27 cellular contexts compared by ENCODE assay signal in genomic region chr2:64558682-64559081, GRCh38.
"Had no signal": no experiment of that assay in that cellular context is flagged by ENCODE, and none has a peak within 500 bp of the region (broad histone marks: within the 10 kb centered on the region; RNA-seq: fewer than 3 reads in every experiment).

No MANE protein-coding gene starts in this region.

- H3K27ac ChIP-seq: adrenal gland, breast epithelium, KMS-11 had no signal

- H3K4me3 ChIP-seq: adrenal gland, breast epithelium had no signal

- ATAC-seq: activated CD8-positive, alpha-beta memory T cell treated with anti-CD3 and anti-CD28 coated beads, Interleukin-2, amount 10 ng/mL, durations not matched to agents 7 days and 5 days; activated T-cell treated with anti-CD3 and anti-CD28 coated beads, Interleukin-2, amount 50 U/mL, for 4 hours; activated T-helper 17 cell treated with anti-CD3 and anti-CD28 coated beads, Interleukin-2, amount 50 U/mL, for 72 hours; T-helper 17 cell; WTC11 had no signal

- H3K9me3 Mint-ChIP-seq: activated CD4-positive, alpha-beta T cell treated with anti-CD3 and anti-CD28 coated beads, Interleukin-2, amount 10 ng/mL, durations not matched to agents 24 days and 14 days; activated naive CD4-positive, alpha-beta T cell treated with anti-CD3 and anti-CD28 coated beads for 36 hours; activated naive CD8-positive, alpha-beta T cell treated with anti-CD3 and anti-CD28 coated beads, Interleukin-2, amount 10 ng/mL, durations not matched to agents 7 days and 5 days; activated T-cell treated with anti-CD3 and anti-CD28 coated beads, Interleukin-2, amount 50 U/mL, for 4 hours; activated T-helper 17 cell treated with anti-CD3 and anti-CD28 coated beads, Interleukin-2, amount 50 U/mL, for 72 hours had no signal

- H3K9me3 ChIP-seq: adrenal gland, breast epithelium had no signal

- H3K4me3 Mint-ChIP-seq: activated CD4-positive, alpha-beta T cell treated with anti-CD3 and anti-CD28 coated beads, Interleukin-2, amount 10 ng/mL, durations not matched to agents 24 days and 14 days; activated CD8-positive, alpha-beta memory T cell treated with anti-CD3 and anti-CD28 coated beads, Interleukin-2, amount 10 ng/mL, durations not matched to agents 7 days and 5 days; activated naive CD4-positive, alpha-beta T cell treated with anti-CD3 and anti-CD28 coated beads for 36 hours; activated naive CD8-positive, alpha-beta T cell treated with anti-CD3 and anti-CD28 coated beads, Interleukin-2, amount 10 ng/mL, durations not matched to agents 7 days and 5 days; activated T-cell treated with anti-CD3 and anti-CD28 coated beads, Interleukin-2, amount 50 U/mL, for 4 hours; activated T-helper 17 cell treated with anti-CD3 and anti-CD28 coated beads, Interleukin-2, amount 50 U/mL, for 72 hours; T-helper 17 cell; WTC11 had no signal

- H3K27me3 ChIP-seq: adrenal gland, breast epithelium had no signal

- H3K36me3 ChIP-seq: adrenal gland, breast epithelium had no signal

- H3K4me1 ChIP-seq: breast epithelium had no signal

- H3K27ac Mint-ChIP-seq: activated CD4-positive, alpha-beta T cell treated with anti-CD3 and anti-CD28 coated beads, Interleukin-2, amount 10 ng/mL, durations not matched to agents 24 days and 14 days; activated CD8-positive, alpha-beta memory T cell treated with anti-CD3 and anti-CD28 coated beads, Interleukin-2, amount 10 ng/mL, durations not matched to agents 7 days and 5 days; activated naive CD4-positive, alpha-beta T cell treated with anti-CD3 and anti-CD28 coated beads for 36 hours; activated naive CD8-positive, alpha-beta T cell treated with anti-CD3 and anti-CD28 coated beads, Interleukin-2, amount 10 ng/mL, durations not matched to agents 7 days and 5 days; activated T-helper 17 cell treated with anti-CD3 and anti-CD28 coated beads, Interleukin-2, amount 50 U/mL, for 72 hours; WTC11 had no signal

- DNase-seq: activated CD4-positive, alpha-beta T cell treated with anti-CD3 and anti-CD28 coated beads for 1 hour; activated CD4-positive, alpha-beta T cell treated with anti-CD3 and anti-CD28 coated beads, Interleukin-2, amount 10 ng/mL, durations not matched to agents 24 days and 14 days; activated CD4-positive, alpha-beta T cell treated with anti-CD3 and anti-CD28 coated beads, Interleukin-2, amount 50 U/mL, for 48 hours; activated CD8-positive, alpha-beta memory T cell treated with anti-CD3 and anti-CD28 coated beads, Interleukin-2, amount 10 ng/mL, durations not matched to agents 7 days and 5 days; activated gamma-delta T cell; activated naive CD4-positive, alpha-beta T cell treated with anti-CD3 and anti-CD28 coated beads for 36 hours; activated naive CD8-positive, alpha-beta T cell treated with anti-CD3 and anti-CD28 coated beads, Interleukin-2, amount 10 ng/mL, durations not matched to agents 7 days and 5 days; activated T-cell treated with anti-CD3 and anti-CD28 coated beads, Interleukin-2, amount 50 U/mL, for 4 hours; adrenal gland; anterior cingulate cortex; MV-4-11; NCI-H1092 treated with DMSO at 0.1 percent for 48 hours; NCI-H1417 treated with DMSO at 0.1 percent for 48 hours; NCI-H1694; NCI-H2029; NCI-H2107; NCI-H2171 treated with DMSO at 0.1 percent for 48 hours; NCI-H226; NCI-H526; NCI-H774; SIG-M5; T-helper 17 cell; T-helper 9 cell had no signal

- H3K27me3 Mint-ChIP-seq: activated CD4-positive, alpha-beta T cell treated with anti-CD3 and anti-CD28 coated beads, Interleukin-2, amount 10 ng/mL, durations not matched to agents 24 days and 14 days; activated CD8-positive, alpha-beta memory T cell treated with anti-CD3 and anti-CD28 coated beads, Interleukin-2, amount 10 ng/mL, durations not matched to agents 7 days and 5 days; activated naive CD8-positive, alpha-beta T cell treated with anti-CD3 and anti-CD28 coated beads, Interleukin-2, amount 10 ng/mL, durations not matched to agents 7 days and 5 days; activated T-helper 17 cell treated with anti-CD3 and anti-CD28 coated beads, Interleukin-2, amount 50 U/mL, for 72 hours; T-helper 17 cell had no signal
